Comparison of ENCODE assay signal across 10 cellular contexts in the genomic region with DNA sequence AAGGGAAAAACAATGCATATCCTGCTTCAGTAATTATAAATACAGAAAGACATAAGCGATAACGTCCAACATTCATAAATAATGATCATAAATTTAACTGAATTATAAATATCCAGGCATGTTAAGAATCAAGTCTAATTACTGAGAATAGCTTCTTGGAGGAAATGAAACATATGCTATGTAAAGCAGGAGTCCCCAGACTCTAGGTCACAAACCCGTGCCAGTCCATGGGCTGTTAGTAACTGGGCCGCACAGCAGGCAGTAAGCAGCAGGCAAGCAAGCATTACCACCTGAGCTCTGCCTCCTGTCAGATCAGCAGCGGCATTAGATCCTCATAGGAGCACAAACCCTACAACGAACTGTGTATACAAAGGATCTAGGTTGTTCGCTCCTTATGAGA. TPM values are rescaled to one million over a fixed set of nuclear protein-coding genes. Genes with fewer than 3 reads are reported as not detected.
DNase-seq lines count a peak whose midpoint lies in the region; ATAC-seq and TF ChIP-seq lines count a peak whose summit lies in the region.
"Had no signal": no experiment of that assay in that cellular context is flagged by ENCODE, and none has a peak within 500 bp of the region (broad histone marks: within the 10 kb centered on the region; RNA-seq: fewer than 3 reads in every experiment).

No MANE protein-coding gene starts in this region.

- H3K4me3 ChIP-seq in GM23338, result no peak overlapping the region

- TF ChIP-seq RAD21 in Ishikawa (IDR thresholded peaks at IDR 0.05; ENCODE audit: low read depth), result no peak

- no peak overlapping the region for H3K27ac Mint-ChIP-seq in GM23338
- H3K27ac Mint-ChIP-seq in T-helper 2 cell treated with Interferon-gamma antibody and Interleukin-4, amounts not matched to agents 5 μg/mL and 100 μg/mL, for 36 hours, result no peak overlapping the region
- H3K27ac Mint-ChIP-seq: activated CD4-positive, alpha-beta T cell treated with anti-CD3 and anti-CD28 coated beads for 36 hours had no signal

- peak; percentile 77; the same call in 1 of the 2 replicates for TF ChIP-seq EP300 in Ishikawa (IDR thresholded peaks at IDR 0.05; ENCODE audit: borderline replicate concordance)

- H3K27me3 ChIP-seq in GM23338 (ENCODE audit: insufficient read depth), result no peaks in the 10 kb centered on the region

- peaks cover 30% of the 10 kb centered on the region for H3K4me1 ChIP-seq in GM23338 (ENCODE audit: insufficient read depth)

- H3K27ac ChIP-seq in GM23338 (ENCODE audit: low read depth), result no peak overlapping the region

- peaks cover 36% of the 10 kb centered on the region for H3K79me2 ChIP-seq in GM23338 (replicated peaks; ENCODE audit: insufficient read depth)

- H3K9me3 Mint-ChIP-seq in GM23338, result peaks cover 2% of the 10 kb centered on the region; the same call in 1 of the 3 replicates
- H3K9me3 Mint-ChIP-seq in T-helper 2 cell treated with Interferon-gamma antibody and Interleukin-4, amounts not matched to agents 5 μg/mL and 100 μg/mL, for 36 hours, result peaks cover 3% of the 10 kb centered on the region

- H3K36me3 ChIP-seq in GM23338 (ENCODE audit: insufficient read depth), result no peaks in the 10 kb centered on the region

- peaks cover 7% of the 10 kb centered on the region; the same call in 2 of the 3 replicates for H3K36me3 Mint-ChIP-seq in GM23338 (ENCODE audit: low read depth)
- peaks cover 27% of the 10 kb centered on the region for H3K36me3 Mint-ChIP-seq in T-helper 2 cell treated with Interferon-gamma antibody and Interleukin-4, amounts not matched to agents 5 μg/mL and 100 μg/mL, for 36 hours (ENCODE audit: low read depth)

- H3K27me3 Mint-ChIP-seq in GM23338 (ENCODE audit: insufficient read depth, low read depth, poor library complexity), result peaks cover 2% of the 10 kb centered on the region
- H3K27me3 Mint-ChIP-seq in T-helper 2 cell treated with Interferon-gamma antibody and Interleukin-4, amounts not matched to agents 5 μg/mL and 100 μg/mL, for 36 hours (ENCODE audit: low read depth), result no peaks in the 10 kb centered on the region
- H3K27me3 Mint-ChIP-seq: activated CD4-positive, alpha-beta T cell treated with anti-CD3 and anti-CD28 coated beads for 36 hours had no signal

- H4K20me1 ChIP-seq in GM23338 (replicated peaks; ENCODE audit: insufficient read depth), result 0 out of 2 replicates have a peak, but pooled peaks cover under 1% of the 10 kb centered on the region

- ATAC-seq in GM23338, result peak; percentile 79

- no peaks in the 10 kb centered on the region for H3K9me2 ChIP-seq in GM23338 (ENCODE audit: insufficient read depth)

- no peak overlapping the region for H3K4me2 ChIP-seq in GM23338

- no peak for TF ChIP-seq CTCF in GM23338 (conservative IDR thresholded peaks at IDR 0.05; ENCODE audit: low read depth in 2 of 2)

- no peak overlapping the region for H3K4me3 Mint-ChIP-seq in GM23338
- H3K4me3 Mint-ChIP-seq in T-helper 2 cell treated with Interferon-gamma antibody and Interleukin-4, amounts not matched to agents 5 μg/mL and 100 μg/mL, for 36 hours, result no peak overlapping the region
- H3K4me3 Mint-ChIP-seq: activated CD4-positive, alpha-beta T cell treated with anti-CD3 and anti-CD28 coated beads for 36 hours had no signal

- peaks cover 36% of the 10 kb centered on the region for H3K4me1 Mint-ChIP-seq in GM23338
- H3K4me1 Mint-ChIP-seq in T-helper 2 cell treated with Interferon-gamma antibody and Interleukin-4, amounts not matched to agents 5 μg/mL and 100 μg/mL, for 36 hours (ENCODE audit: low read depth), result peaks cover 17% of the 10 kb centered on the region

- no peak overlapping the region for H2AFZ ChIP-seq in GM23338

- DNase-seq in NCI-H1417 (lab: John Stamatoyannopoulos, UW) (peak in 2 of 3 experiments; percentile 0 to 29), NCI-H1417 treated with DMSO at 0.1 percent for 48 hours (lab: John Stamatoyannopoulos, UW) (no peak), GM23338 (ENCODE audit: low spot score) (no peak), retina (peak; percentile 20), T-helper 1 cell (no peak), H4 (ENCODE audit: low spot score) (no peak)
- no peak for DNase-seq in T-helper 2 cell treated with Interferon-gamma antibody and Interleukin-4, amounts not matched to agents 5 μg/mL and 100 μg/mL, for 36 hours (ENCODE audit: low spot score)
- DNase-seq: activated CD4-positive, alpha-beta T cell treated with anti-CD3 and anti-CD28 coated beads for 36 hours; stimulated activated CD4-positive, alpha-beta T cell treated with anti-CD3 and anti-CD28 coated beads, Interleukin-4, amount 100 ng/mL, for 4 hours had no signal

- no peaks in the 10 kb centered on the region for H3F3A ChIP-seq in GM23338 (replicated peaks; ENCODE audit: low read depth)

TF ChIP-seq in GM23338, 12 proteins besides CTCF, POLR2A, EP300 and RAD21 (continues in another document):
- no peak for TF ChIP-seq ZNF114 (CRISPR knock-in tag; IDR thresholded peaks at IDR 0.05)
- TF ChIP-seq NANOG (IDR thresholded peaks at IDR 0.05; ENCODE audit: borderline replicate concordance), result no peak
- TF ChIP-seq EZH2 (IDR thresholded peaks at IDR 0.05; ENCODE audit: low read depth, unreplicated experiment), result no peak
- no peak for TF ChIP-seq CREB1 (CRISPR knock-in tag; IDR thresholded peaks at IDR 0.05; ENCODE audit: low read depth)
- TF ChIP-seq POLR2AphosphoS5 (IDR thresholded peaks at IDR 0.05; ENCODE audit: low read depth), result no peak
- no peak for TF ChIP-seq EZH2phosphoT487 (IDR thresholded peaks at IDR 0.05; ENCODE audit: unreplicated experiment)
- TF ChIP-seq ETS1 (IDR thresholded peaks at IDR 0.05), result no peak

TF ChIP-seq in Ishikawa, 13 proteins besides CTCF, POLR2A, EP300 and RAD21:
- TF ChIP-seq TEAD4 (IDR thresholded peaks at IDR 0.05) (peak; percentile 62), NFIC (IDR thresholded peaks at IDR 0.05) (peak; percentile 60), ZBTB7A (IDR thresholded peaks at IDR 0.05; ENCODE audit: low read depth) (no peak), YY1 (IDR thresholded peaks at IDR 0.05; ENCODE audit: low read depth) (no peak), CREB1 (IDR thresholded peaks at IDR 0.05; ENCODE audit: low read depth) (no peak), CEBPB (IDR thresholded peaks at IDR 0.05) (peak; percentile 1; the same call in 1 of the 2 replicates), USF1 (IDR thresholded peaks at IDR 0.05) (peak; percentile 31; the same call in 1 of the 2 replicates), TCF12 (IDR thresholded peaks at IDR 0.05; ENCODE audit: low read depth) (peak; percentile 85), EGR1 (IDR thresholded peaks at IDR 0.05) (no peak), TAF1 (IDR thresholded peaks at IDR 0.05; ENCODE audit: low read depth) (no peak), FOXM1 (IDR thresholded peaks at IDR 0.05; ENCODE audit: borderline replicate concordance, low read depth) (peak; percentile 60; the same call in 1 of the 2 replicates)
- TF ChIP-seq, protein P1, sequence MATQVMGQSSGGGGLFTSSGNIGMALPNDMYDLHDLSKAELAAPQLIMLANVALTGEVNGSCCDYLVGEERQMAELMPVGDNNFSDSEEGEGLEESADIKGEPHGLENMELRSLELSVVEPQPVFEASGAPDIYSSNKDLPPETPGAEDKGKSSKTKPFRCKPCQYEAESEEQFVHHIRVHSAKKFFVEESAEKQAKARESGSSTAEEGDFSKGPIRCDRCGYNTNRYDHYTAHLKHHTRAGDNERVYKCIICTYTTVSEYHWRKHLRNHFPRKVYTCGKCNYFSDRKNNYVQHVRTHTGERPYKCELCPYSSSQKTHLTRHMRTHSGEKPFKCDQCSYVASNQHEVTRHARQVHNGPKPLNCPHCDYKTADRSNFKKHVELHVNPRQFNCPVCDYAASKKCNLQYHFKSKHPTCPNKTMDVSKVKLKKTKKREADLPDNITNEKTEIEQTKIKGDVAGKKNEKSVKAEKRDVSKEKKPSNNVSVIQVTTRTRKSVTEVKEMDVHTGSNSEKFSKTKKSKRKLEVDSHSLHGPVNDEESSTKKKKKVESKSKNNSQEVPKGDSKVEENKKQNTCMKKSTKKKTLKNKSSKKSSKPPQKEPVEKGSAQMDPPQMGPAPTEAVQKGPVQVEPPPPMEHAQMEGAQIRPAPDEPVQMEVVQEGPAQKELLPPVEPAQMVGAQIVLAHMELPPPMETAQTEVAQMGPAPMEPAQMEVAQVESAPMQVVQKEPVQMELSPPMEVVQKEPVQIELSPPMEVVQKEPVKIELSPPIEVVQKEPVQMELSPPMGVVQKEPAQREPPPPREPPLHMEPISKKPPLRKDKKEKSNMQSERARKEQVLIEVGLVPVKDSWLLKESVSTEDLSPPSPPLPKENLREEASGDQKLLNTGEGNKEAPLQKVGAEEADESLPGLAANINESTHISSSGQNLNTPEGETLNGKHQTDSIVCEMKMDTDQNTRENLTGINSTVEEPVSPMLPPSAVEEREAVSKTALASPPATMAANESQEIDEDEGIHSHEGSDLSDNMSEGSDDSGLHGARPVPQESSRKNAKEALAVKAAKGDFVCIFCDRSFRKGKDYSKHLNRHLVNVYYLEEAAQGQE (IDR thresholded peaks at IDR 0.05; ENCODE audit: low read depth), result no peak
- TF ChIP-seq, protein P2, sequence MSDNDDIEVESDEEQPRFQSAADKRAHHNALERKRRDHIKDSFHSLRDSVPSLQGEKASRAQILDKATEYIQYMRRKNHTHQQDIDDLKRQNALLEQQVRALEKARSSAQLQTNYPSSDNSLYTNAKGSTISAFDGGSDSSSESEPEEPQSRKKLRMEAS (IDR thresholded peaks at IDR 0.05), result peak; percentile 70

RNA-seq across cellular contexts. Expression of gene CERT1, which starts 50.5 kb away (rescaled TPM):
- total RNA-seq in GM23338 (2014; rRNA removed; shearing (Covaris generic)), result 38.9 and 40.7 TPM in 2 replicates
- polyA plus RNA-seq in GM23338 (2016; fragmentation: Nextera tagmentation; extraction: Ambion mirVana), result 36.5 and 37.5 TPM in 2 replicates
- 4.1 and 12.5 TPM in 2 replicates for total RNA-seq in H4 (2014; rRNA removed; shearing (Covaris generic))

RNA-seq across cellular contexts. Expression of gene POLK, which starts 50.7 kb away (rescaled TPM):
- total RNA-seq in GM23338 (2014; rRNA removed; shearing (Covaris generic)), result 10.9 and 14.5 TPM in 2 replicates
- 5.4 and 6.3 TPM in 2 replicates for polyA plus RNA-seq in GM23338 (2016; fragmentation: Nextera tagmentation; extraction: Ambion mirVana)
- total RNA-seq in H4 (2014; rRNA removed; shearing (Covaris generic)), result 9.1 and 11.8 TPM in 2 replicates

Comparison
In these comparisons a context has a peak if more than half of its experiments do, and no peak if none do; other contexts are left out.
1. DNase-seq: peak in NCI-H1417 (2 of 3) and retina (single experiment); none in NCI-H1417 treated with DMSO at 0.1 percent for 48 hours (single experiment), GM23338 (single experiment), T-helper 1 cell (0 of 5), T-helper 2 cell treated with Interferon-gamma antibody and Interleukin-4, amounts not matched to agents 5 μg/mL and 100 μg/mL, for 36 hours (single experiment) and H4 (single experiment).